13 cellular contexts compared by ENCODE assay signal in genomic region chr13:33205224-33205623, GRCh38.
DNase-seq lines count a peak whose midpoint lies in the region; ATAC-seq and TF ChIP-seq lines count a peak whose summit lies in the region.
"Had no signal": no experiment of that assay in that cellular context is flagged by ENCODE, and none has a peak within 500 bp of the region (broad histone marks: within the 10 kb centered on the region; RNA-seq: fewer than 3 reads in every experiment).

No MANE protein-coding gene starts in this region.

- no peak overlapping the region for H3K9ac ChIP-seq in neural progenitor cell

- H3K27ac Mint-ChIP-seq in osteocyte (ENCODE audit: unreplicated experiment) (peak overlapping the region; percentile 91), neural progenitor cell (no peak overlapping the region)
- H3K27ac Mint-ChIP-seq: activated B cell treated with CpG ODN at 0.5 μM for 24 hours; natural killer cell; stimulated activated effector memory CD8-positive, alpha-beta T cell treated with anti-CD3 and anti-CD28 coated beads, Interleukin-12 subunit alpha, Interleukin-12 subunit beta, amount 100 ng/mL, for 72 hours had no signal

- H3K36me3 ChIP-seq in heart left ventricle (no peaks in the 10 kb centered on the region), upper lobe of right lung (no peaks in the 10 kb centered on the region), neural progenitor cell (no peaks in the 10 kb centered on the region)

- no peaks in the 10 kb centered on the region for H4K20me1 ChIP-seq in neural progenitor cell (ENCODE audit: low read depth)

- H3K4me3 ChIP-seq in heart left ventricle: peak overlapping the region in 11 of 12 donors; percentile 2 to 63 (median 47)
- H3K4me3 ChIP-seq in dorsolateral prefrontal cortex: peak overlapping the region in 56 of 59 donors; percentile 1 to 64 (median 44)
- peak overlapping the region; percentile 37 for H3K4me3 ChIP-seq in upper lobe of right lung
- no peak overlapping the region for H3K4me3 ChIP-seq in neural progenitor cell

- H3K27me3 Mint-ChIP-seq in osteocyte (ENCODE audit: unreplicated experiment): no peaks in the 10 kb centered on the region
- peaks cover 2% of the 10 kb centered on the region for H3K27me3 Mint-ChIP-seq in neural progenitor cell (ENCODE audit: insufficient read depth, low read depth)

- no peaks in the 10 kb centered on the region for H3F3A ChIP-seq in neural progenitor cell (ENCODE audit: low read depth)

- H3K9me3 Mint-ChIP-seq in osteocyte (ENCODE audit: unreplicated experiment) (no peaks in the 10 kb centered on the region), neural progenitor cell (no peaks in the 10 kb centered on the region)
- H3K9me3 Mint-ChIP-seq: activated B cell treated with CpG ODN at 0.5 μM for 24 hours; stimulated activated effector memory CD8-positive, alpha-beta T cell treated with anti-CD3 and anti-CD28 coated beads, Interleukin-12 subunit alpha, Interleukin-12 subunit beta, amount 100 ng/mL, for 72 hours had no signal

- intact Hi-C loops in heart left ventricle (cut with DNase I) (loop anchor here in 1 of 10 donors (5.0 kb wide), 2 partner anchors 78 to 337 kb away; no protein-coding TSS in a partner anchor), Right ventricle myocardium superior (cut with DNase I) (no loop called here), dorsolateral prefrontal cortex (cut with DNase I) (no loop called here), upper lobe of right lung (cut with DNase I) (no loop called here)

- peak overlapping the region; percentile 76 for H3K4me3 Mint-ChIP-seq in osteocyte (ENCODE audit: unreplicated experiment)
- no peak overlapping the region for H3K4me3 Mint-ChIP-seq in neural progenitor cell
- H3K4me3 Mint-ChIP-seq: activated B cell treated with CpG ODN at 0.5 μM for 24 hours; natural killer cell; stimulated activated effector memory CD8-positive, alpha-beta T cell treated with anti-CD3 and anti-CD28 coated beads, Interleukin-12 subunit alpha, Interleukin-12 subunit beta, amount 100 ng/mL, for 72 hours had no signal

- H3K79me2 ChIP-seq in neural progenitor cell (ENCODE audit: low read depth): no peaks in the 10 kb centered on the region

- H3K4me2 ChIP-seq in neural progenitor cell: no peak overlapping the region

- H3K27me3 ChIP-seq in heart left ventricle (no peaks in the 10 kb centered on the region), dorsolateral prefrontal cortex (no peaks in the 10 kb centered on the region), upper lobe of right lung (no peaks in the 10 kb centered on the region), neural progenitor cell (no peaks in the 10 kb centered on the region)

- peak overlapping the region; percentile 65 to 90 (median 82) for H3K27ac ChIP-seq in heart left ventricle
- peak overlapping the region in 57 of 59 donors; percentile 9 to 87 (median 72) for H3K27ac ChIP-seq in dorsolateral prefrontal cortex
- peak overlapping the region; percentile 74 for H3K27ac ChIP-seq in upper lobe of right lung
- H3K27ac ChIP-seq in neural progenitor cell: no peak overlapping the region

- DNase-seq in heart left ventricle: no peak
- DNase-seq in Right ventricle myocardium superior: no peak
- DNase-seq in dorsolateral prefrontal cortex: no peak
- DNase-seq in osteocyte (ENCODE audit: extremely low spot score, unreplicated experiment): no peak
- DNase-seq in upper lobe of right lung: no peak
- no peak for DNase-seq in neural progenitor cell (ENCODE audit: low spot score)
- no peak for DNase-seq in SKM-1 (lab: John Stamatoyannopoulos, UW; ENCODE audit: unreplicated experiment)
- DNase-seq: activated B cell treated with CpG ODN at 0.5 μM for 24 hours, hippocampal formation, natural killer cell, NCI-H526 had no signal

- H3K9me3 ChIP-seq in heart left ventricle (no peaks in the 10 kb centered on the region), upper lobe of right lung (no peaks in the 10 kb centered on the region), neural progenitor cell (ENCODE audit: low read depth) (no peaks in the 10 kb centered on the region)

- 24 to 50% (median 38%) methylated on average over 4 of the region's 4 CpGs for WGBS in heart left ventricle, 4 donors

- H3K4me1 Mint-ChIP-seq in osteocyte (ENCODE audit: unreplicated experiment) (peaks cover 68% of the 10 kb centered on the region), neural progenitor cell (peaks cover 23% of the 10 kb centered on the region)

- H3K36me3 Mint-ChIP-seq in osteocyte (ENCODE audit: unreplicated experiment): peaks cover 24% of the 10 kb centered on the region
- H3K36me3 Mint-ChIP-seq in neural progenitor cell: no peaks in the 10 kb centered on the region
- H3K36me3 Mint-ChIP-seq: natural killer cell; stimulated activated effector memory CD8-positive, alpha-beta T cell treated with anti-CD3 and anti-CD28 coated beads, Interleukin-12 subunit alpha, Interleukin-12 subunit beta, amount 100 ng/mL, for 72 hours had no signal

- H3K4me1 ChIP-seq in heart left ventricle (peaks cover 0 to 87% (median 70%) of the 10 kb centered on the region in 12 donors), upper lobe of right lung (peaks cover 44% of the 10 kb centered on the region), neural progenitor cell (peaks cover 6% of the 10 kb centered on the region)

- TF ChIP-seq POLR2A in heart left ventricle (IDR thresholded peaks at IDR 0.05): no peak

- H2AFZ ChIP-seq in neural progenitor cell (replicated peaks): no peak overlapping the region

- TF ChIP-seq CTCF in heart left ventricle (IDR thresholded peaks at IDR 0.05) (no peak), dorsolateral prefrontal cortex (IDR thresholded peaks at IDR 0.05 in 54 of 56, conservative IDR thresholded peaks at IDR 0.05 in 2 of 56; ENCODE audit: low read depth in 1 of 56, partially characterized antibody in 56 of 56) (no peak), osteocyte (IDR thresholded peaks at IDR 0.05) (no peak), upper lobe of right lung (IDR thresholded peaks at IDR 0.05) (no peak), neural progenitor cell (IDR thresholded peaks at IDR 0.05) (no peak)

- peak in 1 of 4 donors; percentile 7 for ATAC-seq in heart left ventricle
- no peak for ATAC-seq in Right ventricle myocardium superior (ENCODE audit: poor library complexity)
- no peak for ATAC-seq in upper lobe of right lung
- ATAC-seq in HG02938 (IDR thresholded peaks at IDR 0.05; ENCODE audit: unreplicated experiment): no peak
- ATAC-seq: natural killer cell had no signal
